Comparison of ENCODE assay signal across 33 cellular contexts in the genomic region with DNA sequence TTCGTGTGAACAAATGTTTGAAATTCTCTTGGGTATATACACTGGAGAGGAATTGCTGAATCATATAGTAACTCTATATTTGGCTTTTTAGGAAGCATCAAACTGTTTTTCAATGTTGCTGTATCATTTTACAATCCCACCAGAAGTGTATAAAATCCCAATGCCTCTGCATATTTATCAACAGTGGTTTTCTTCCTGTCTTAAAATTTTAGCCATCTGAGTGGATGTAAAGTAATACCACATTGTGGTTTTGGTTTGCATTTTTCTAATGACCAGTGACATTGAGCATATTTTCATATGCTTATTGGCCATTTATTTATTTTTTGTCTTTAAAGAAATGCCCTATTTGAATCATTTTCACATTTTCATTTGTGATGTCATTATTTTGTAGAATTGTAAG. TPM values are rescaled to one million over a fixed set of nuclear protein-coding genes. Genes with fewer than 3 reads are reported as not detected.
"Had no signal": no experiment of that assay in that cellular context is flagged by ENCODE, and none has a peak within 500 bp of the region (broad histone marks: within the 10 kb centered on the region; RNA-seq: fewer than 3 reads in every experiment).

No MANE protein-coding gene starts in this region.

- H3K9me3 Mint-ChIP-seq: activated CD4-positive, alpha-beta memory T cell treated with anti-CD3 and anti-CD28 coated beads, Interleukin-2, amount 10 ng/mL, durations not matched to agents 7 days and 5 days; activated T-helper 2 cell treated with anti-CD3 and anti-CD28 coated beads, Interferon-gamma antibody, Interleukin-2, Interleukin-4, amounts not matched to agents 10 μg/mL and 5 μg/mL and 100 μg/mL, durations not matched to agents 14 hours and 24 hours and 36 hours; IgD-negative memory B cell had no signal

- H3K36me3 Mint-ChIP-seq: activated naive CD4-positive, alpha-beta T cell treated with anti-CD3 and anti-CD28 coated beads, Interleukin-2, amount 10 ng/mL, durations not matched to agents 7 days and 5 days; activated naive CD8-positive, alpha-beta T cell treated with anti-CD3 and anti-CD28 coated beads for 36 hours; brain; IgD-negative memory B cell; T-cell had no signal

- H3K27ac Mint-ChIP-seq: activated CD4-positive, alpha-beta memory T cell treated with anti-CD3 and anti-CD28 coated beads, Interleukin-2, amount 10 ng/mL, durations not matched to agents 7 days and 5 days; activated CD4-positive, alpha-beta T cell treated with anti-CD3 and anti-CD28 coated beads for 36 hours; activated naive CD4-positive, alpha-beta T cell treated with anti-CD3 and anti-CD28 coated beads, Interleukin-2, amount 10 ng/mL, durations not matched to agents 7 days and 5 days; activated naive CD8-positive, alpha-beta T cell treated with anti-CD3 and anti-CD28 coated beads for 36 hours; activated T-cell treated with anti-CD3 and anti-CD28 coated beads, Interleukin-2, amount 50 U/mL, for 72 hours; activated T-helper 2 cell treated with anti-CD3 and anti-CD28 coated beads, Interferon-gamma antibody, Interleukin-2, Interleukin-4, amounts not matched to agents 10 μg/mL and 5 μg/mL and 100 μg/mL, durations not matched to agents 14 hours and 24 hours and 36 hours; brain; IgD-negative memory B cell; T-cell had no signal

- DNase-seq: activated CD4-positive, alpha-beta memory T cell treated with anti-CD3 and anti-CD28 coated beads, Interleukin-2, amount 10 ng/mL, durations not matched to agents 7 days and 5 days; activated CD4-positive, alpha-beta T cell treated with anti-CD3 and anti-CD28 coated beads for 36 hours; activated CD4-positive, alpha-beta T cell treated with anti-CD3 and anti-CD28 coated beads, Interleukin-2, amount 50 U/mL, for 1 hour; activated gamma-delta T cell treated with Interleukin-2 at 50 U/mL for 16 hours; activated naive CD4-positive, alpha-beta T cell treated with anti-CD3 and anti-CD28 coated beads, Interleukin-2, amount 10 ng/mL, durations not matched to agents 7 days and 5 days; activated naive CD8-positive, alpha-beta T cell treated with anti-CD3 and anti-CD28 coated beads for 36 hours; activated T-cell treated with anti-CD3 and anti-CD28 coated beads for 4 hours; activated T-cell treated with anti-CD3 and anti-CD28 coated beads, Interleukin-2, amount 50 U/mL, for 72 hours; adrenal gland; anterior cingulate cortex; KG1; NCI-H1092; NCI-H1417; NCI-H1930; NCI-H510A treated with DMSO at 0.1 percent for 48 hours; NCI-H69; NK-92 treated with Interleukin-12 subunit alpha and Interleukin-12 subunit beta, amount 100 ng/mL, for 24 hours; OCI-M1; RPMI8226; T-cell; T-helper 2 cell; T1000; WERI-Rb-1 had no signal

- H3K27me3 ChIP-seq: adrenal gland, SJCRH30 had no signal

- ATAC-seq: activated CD4-positive, alpha-beta T cell treated with anti-CD3 and anti-CD28 coated beads for 36 hours; activated T-cell treated with anti-CD3 and anti-CD28 coated beads, Interleukin-2, amount 50 U/mL, for 72 hours; Panc1; Right ventricle myocardium inferior; T-cell had no signal

- FAIRE-seq: TTC549 had no signal

- H3K4me3 ChIP-seq: adrenal gland, SJCRH30 had no signal

- H3K27me3 Mint-ChIP-seq: activated CD4-positive, alpha-beta memory T cell treated with anti-CD3 and anti-CD28 coated beads, Interleukin-2, amount 10 ng/mL, durations not matched to agents 7 days and 5 days; activated CD4-positive, alpha-beta T cell treated with anti-CD3 and anti-CD28 coated beads for 36 hours; activated naive CD4-positive, alpha-beta T cell treated with anti-CD3 and anti-CD28 coated beads, Interleukin-2, amount 10 ng/mL, durations not matched to agents 7 days and 5 days; activated naive CD8-positive, alpha-beta T cell treated with anti-CD3 and anti-CD28 coated beads for 36 hours; central memory CD8-positive, alpha-beta T cell; IgD-negative memory B cell; T-cell had no signal

- H3K36me3 ChIP-seq: adrenal gland, SJCRH30, WERI-Rb-1 had no signal

- H3K4me3 Mint-ChIP-seq: activated CD4-positive, alpha-beta memory T cell treated with anti-CD3 and anti-CD28 coated beads, Interleukin-2, amount 10 ng/mL, durations not matched to agents 7 days and 5 days; activated CD4-positive, alpha-beta T cell treated with anti-CD3 and anti-CD28 coated beads for 36 hours; activated naive CD4-positive, alpha-beta T cell treated with anti-CD3 and anti-CD28 coated beads, Interleukin-2, amount 10 ng/mL, durations not matched to agents 7 days and 5 days; activated naive CD8-positive, alpha-beta T cell treated with anti-CD3 and anti-CD28 coated beads for 36 hours; activated T-cell treated with anti-CD3 and anti-CD28 coated beads, Interleukin-2, amount 50 U/mL, for 72 hours; brain; central memory CD8-positive, alpha-beta T cell; IgD-negative memory B cell; T-cell had no signal

- H3K4me1 ChIP-seq: adrenal gland had no signal

- H3K27ac ChIP-seq: adrenal gland, SJCRH30, WERI-Rb-1 had no signal

- H3K4me1 Mint-ChIP-seq: activated CD4-positive, alpha-beta memory T cell treated with anti-CD3 and anti-CD28 coated beads, Interleukin-2, amount 10 ng/mL, durations not matched to agents 7 days and 5 days; activated CD4-positive, alpha-beta T cell treated with anti-CD3 and anti-CD28 coated beads for 36 hours; activated naive CD4-positive, alpha-beta T cell treated with anti-CD3 and anti-CD28 coated beads, Interleukin-2, amount 10 ng/mL, durations not matched to agents 7 days and 5 days; activated naive CD8-positive, alpha-beta T cell treated with anti-CD3 and anti-CD28 coated beads for 36 hours; brain; central memory CD8-positive, alpha-beta T cell; T-cell had no signal

- H3K9me3 ChIP-seq: adrenal gland, SJCRH30 had no signal

RNA-seq across cellular contexts. Expression of a gene that starts 22.8 kb away (rescaled TPM):
- total RNA-seq: activated CD4-positive, alpha-beta memory T cell treated with anti-CD3 and anti-CD28 coated beads, Interleukin-2, amount 10 ng/mL, durations not matched to agents 7 days and 5 days; activated CD4-positive, alpha-beta T cell treated with anti-CD3 and anti-CD28 coated beads for 36 hours; activated CD8-positive, alpha-beta memory T cell treated with anti-CD3 and anti-CD28 coated beads for 36 hours; activated naive CD8-positive, alpha-beta T cell treated with anti-CD3 and anti-CD28 coated beads for 36 hours; activated T-cell treated with anti-CD3 and anti-CD28 coated beads, Interleukin-2, amount 50 U/mL, for 72 hours; activated T-helper 2 cell treated with anti-CD3 and anti-CD28 coated beads, Interferon-gamma antibody, Interleukin-2, Interleukin-4, amounts not matched to agents 10 μg/mL and 5 μg/mL and 100 μg/mL, durations not matched to agents 14 hours and 24 hours and 36 hours; MCF 10A; Right ventricle myocardium inferior; T-cell had no signal
- polyA plus RNA-seq: IgD-negative memory B cell had no signal
